1 cellular context compared by ENCODE assay signal in genomic region chr5:14147210-14147609, GRCh38.
TF ChIP-seq lines count a peak whose summit lies in the region.

No MANE protein-coding gene starts in this region.

TF ChIP-seq in HEK293, 187 proteins besides CTCF, POLR2A, EP300 and RAD21 (continued from another document and continues in another):
- TF ChIP-seq ZBTB6 (tag by site-specific recombination; IDR thresholded peaks at IDR 0.05) (0 out of 2 replicates have a peak, but pooled peaks have one; percentile 33), ZNF692 (tag by site-specific recombination; IDR thresholded peaks at IDR 0.05) (no peak), ZNF629 (tag by site-specific recombination; IDR thresholded peaks at IDR 0.05) (peak; percentile 83), ZNF37A (tag by site-specific recombination; IDR thresholded peaks at IDR 0.05) (no peak), ZNF449 (tag by site-specific recombination; IDR thresholded peaks at IDR 0.05) (0 out of 2 replicates have a peak, but pooled peaks have one; percentile 24), ZSCAN16 (tag by site-specific recombination; IDR thresholded peaks at IDR 0.05) (peak; percentile 83), KLF8 (tag by site-specific recombination; IDR thresholded peaks at IDR 0.05) (peak; percentile 48; the same call in 1 of the 2 replicates), MYNN (tag by site-specific recombination; IDR thresholded peaks at IDR 0.05; ENCODE audit: borderline replicate concordance) (no peak), OSR2 (tag by site-specific recombination; IDR thresholded peaks at IDR 0.05) (peak; percentile 93), FEZF1 (tag by site-specific recombination; IDR thresholded peaks at IDR 0.05) (peak; percentile 96), ZBTB8A (tag by site-specific recombination; IDR thresholded peaks at IDR 0.05) (peak; percentile 68), KLF10 (tag by site-specific recombination; IDR thresholded peaks at IDR 0.05) (peak; percentile 75), ZNF18 (tag by site-specific recombination; IDR thresholded peaks at IDR 0.05) (peak; percentile 80), BCL11B (tag by site-specific recombination; IDR thresholded peaks at IDR 0.05; ENCODE audit: low read depth) (peak; percentile 94), ZSCAN4 (tag by site-specific recombination; IDR thresholded peaks at IDR 0.05) (peak; percentile 59; the same call in 1 of the 2 replicates), ZNF558 (tag by site-specific recombination; IDR thresholded peaks at IDR 0.05) (peak; percentile 49; the same call in 1 of the 2 replicates), ZNF221 (tag by site-specific recombination; IDR thresholded peaks at IDR 0.05; ENCODE audit: borderline replicate concordance) (0 out of 2 replicates have a peak, but pooled peaks have one; percentile 49), ZBTB1 (tag by site-specific recombination; IDR thresholded peaks at IDR 0.05) (0 out of 2 replicates have a peak, but pooled peaks have one; percentile 48), ZNF843 (tag by site-specific recombination; IDR thresholded peaks at IDR 0.05) (peak; percentile 98), ZNF561 (tag by site-specific recombination; IDR thresholded peaks at IDR 0.05; ENCODE audit: borderline replicate concordance) (peak; percentile 92), ZNF76 (tag by site-specific recombination; IDR thresholded peaks at IDR 0.05; ENCODE audit: borderline replicate concordance, low read depth) (peak; percentile 62; the same call in 1 of the 2 replicates), ZNF664 (tag by site-specific recombination; IDR thresholded peaks at IDR 0.05) (peak; percentile 85), ZNF623 (tag by site-specific recombination; IDR thresholded peaks at IDR 0.05) (0 out of 2 replicates have a peak, but pooled peaks have one; percentile 8), BCL11A (tag by site-specific recombination; IDR thresholded peaks at IDR 0.05; ENCODE audit: low read depth) (peak; percentile 88), ZNF114 (tag by site-specific recombination; IDR thresholded peaks at IDR 0.05) (no peak), ZFP37 (tag by site-specific recombination; IDR thresholded peaks at IDR 0.05) (no peak), ZNF776 (tag by site-specific recombination; IDR thresholded peaks at IDR 0.05; ENCODE audit: borderline replicate concordance) (no peak), ZFP3 (tag by site-specific recombination; IDR thresholded peaks at IDR 0.05; ENCODE audit: low read depth) (0 out of 2 replicates have a peak, but pooled peaks have one; percentile 45), ZXDB (tag by site-specific recombination; IDR thresholded peaks at IDR 0.05) (peak; percentile 81), ZNF239 (tag by site-specific recombination; IDR thresholded peaks at IDR 0.05) (no peak), ZNF391 (tag by site-specific recombination; IDR thresholded peaks at IDR 0.05; ENCODE audit: borderline replicate concordance, low read depth) (peak; percentile 89; the same call in 1 of the 2 replicates), ZNF660 (tag by site-specific recombination; IDR thresholded peaks at IDR 0.05) (no peak), KLF9 (tag by site-specific recombination; IDR thresholded peaks at IDR 0.05; ENCODE audit: low read depth) (peak; percentile 24; the same call in 1 of the 2 replicates), ZNF510 (tag by site-specific recombination; IDR thresholded peaks at IDR 0.05; ENCODE audit: insufficient replicate concordance) (peak; percentile 6), SP7 (tag by site-specific recombination; IDR thresholded peaks at IDR 0.05) (peak; percentile 93), ZNF785 (tag by site-specific recombination; IDR thresholded peaks at IDR 0.05) (no peak), ZFP69B (tag by site-specific recombination; IDR thresholded peaks at IDR 0.05) (no peak), MZF1 (tag by site-specific recombination; IDR thresholded peaks at IDR 0.05; ENCODE audit: borderline replicate concordance) (peak; percentile 85; the same call in 1 of the 2 replicates), ZNF394 (tag by site-specific recombination; IDR thresholded peaks at IDR 0.05; ENCODE audit: borderline replicate concordance) (peak; percentile 55; the same call in 1 of the 2 replicates), SP2 (tag by site-specific recombination; IDR thresholded peaks at IDR 0.05) (peak; percentile 42), IKZF3 (tag by site-specific recombination; IDR thresholded peaks at IDR 0.05) (peak; percentile 97), ZBTB44 (tag by site-specific recombination; IDR thresholded peaks at IDR 0.05) (peak; percentile 92), SCRT1 (tag by site-specific recombination; IDR thresholded peaks at IDR 0.05; ENCODE audit: borderline replicate concordance) (0 out of 2 replicates have a peak, but pooled peaks have one; percentile 50), ZNF626 (tag by site-specific recombination; IDR thresholded peaks at IDR 0.05) (no peak), INSM2 (tag by site-specific recombination; IDR thresholded peaks at IDR 0.05) (peak; percentile 86), KLF7 (tag by site-specific recombination; IDR thresholded peaks at IDR 0.05; ENCODE audit: borderline replicate concordance) (peak; percentile 40; the same call in 1 of the 2 replicates), GLIS1 (tag by site-specific recombination; IDR thresholded peaks at IDR 0.05) (peak; percentile 99), ZNF157 (tag by site-specific recombination; IDR thresholded peaks at IDR 0.05) (no peak), ZNF580 (tag by site-specific recombination; IDR thresholded peaks at IDR 0.05) (peak; percentile 90), RBAK (tag by site-specific recombination; IDR thresholded peaks at IDR 0.05) (no peak), ZNF596 (tag by site-specific recombination; IDR thresholded peaks at IDR 0.05) (peak; percentile 73; the same call in 1 of the 2 replicates), GFI1B (tag by site-specific recombination; IDR thresholded peaks at IDR 0.05) (peak; percentile 92), ZIC2 (tag by site-specific recombination; IDR thresholded peaks at IDR 0.05) (peak; percentile 53; the same call in 1 of the 2 replicates), ZSCAN30 (tag by site-specific recombination; IDR thresholded peaks at IDR 0.05) (peak; percentile 75), PRDM6 (tag by site-specific recombination; IDR thresholded peaks at IDR 0.05) (peak; percentile 100), ZNF24 (tag by site-specific recombination; IDR thresholded peaks at IDR 0.05) (peak; percentile 96), ZEB2 (tag by site-specific recombination; IDR thresholded peaks at IDR 0.05) (peak; percentile 89), WT1 (tag by site-specific recombination; IDR thresholded peaks at IDR 0.05) (peak; percentile 92), OVOL3 (tag by site-specific recombination; IDR thresholded peaks at IDR 0.05) (peak; percentile 93), ZNF423 (tag by site-specific recombination; IDR thresholded peaks at IDR 0.05) (peak; percentile 85), ZNF19 (tag by site-specific recombination; IDR thresholded peaks at IDR 0.05; ENCODE audit: low read depth) (no peak), ZBTB48 (tag by site-specific recombination; IDR thresholded peaks at IDR 0.05) (peak; percentile 62; the same call in 1 of the 2 replicates), ZNF610 (tag by site-specific recombination; IDR thresholded peaks at IDR 0.05; ENCODE audit: borderline replicate concordance) (peak; percentile 73; the same call in 1 of the 2 replicates)
